1 cellular context compared by ENCODE assay signal in the genomic region with DNA sequence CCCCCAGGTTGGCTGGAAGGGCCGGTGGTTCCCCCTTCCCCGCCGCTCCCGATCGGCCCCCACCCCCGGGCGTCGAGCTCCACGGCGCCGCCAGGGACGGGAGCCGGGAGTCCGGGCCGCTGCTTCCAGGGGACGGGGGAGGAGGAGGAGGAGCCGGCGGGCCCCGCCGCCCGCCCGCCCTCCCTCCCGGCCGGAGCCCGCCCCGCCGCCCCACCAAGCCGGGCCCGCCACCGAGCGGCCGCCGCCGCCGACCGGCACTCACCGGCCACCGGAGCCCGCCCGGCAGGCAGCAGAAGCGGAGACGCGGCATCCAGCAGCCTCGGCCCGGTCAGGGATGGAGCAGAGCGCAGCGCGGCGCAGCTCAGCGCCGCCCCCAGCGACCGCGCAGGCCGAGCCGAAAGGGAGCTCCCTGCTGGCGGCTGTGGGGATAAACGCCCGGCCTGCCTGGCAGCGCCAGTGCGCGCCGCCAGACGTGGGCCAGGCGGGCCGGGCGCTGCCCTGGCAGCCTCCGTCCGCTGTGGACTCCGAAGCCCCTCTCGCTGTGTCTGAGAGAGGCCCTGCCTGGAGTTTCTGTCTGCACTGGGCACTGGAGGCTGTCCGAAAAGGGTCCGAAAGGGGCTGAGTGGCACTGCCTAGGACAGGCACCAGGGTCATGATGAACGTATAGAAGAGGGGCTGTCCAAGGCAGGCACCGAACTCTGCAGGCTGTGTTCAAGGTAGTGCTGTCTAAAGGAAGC.
TF ChIP-seq lines count a peak whose summit lies in the region.

Gene MYO18A, minus strand, starts transcription at position 348 of the 737 bp plus-strand sequence. CDS start 13,458 bp downstream, outside the sequence.

TF ChIP-seq in HepG2, 621 proteins besides CTCF, POLR2A, EP300 and RAD21 (continued from another document and continues in another):
- TF ChIP-seq ZNF878 (CRISPR knock-in tag; IDR thresholded peaks at IDR 0.05) (no peak), MBNL3 (CRISPR knock-in tag; conservative IDR thresholded peaks at IDR 0.05) (no peak), TRIM24 (CRISPR knock-in tag; IDR thresholded peaks at IDR 0.05) (no peak), TCF7L2 (IDR thresholded peaks at IDR 0.05; ENCODE audit: low read depth, low read length) (no peak), EED (CRISPR knock-in tag; IDR thresholded peaks at IDR 0.05) (no peak), ZNF709 (CRISPR knock-in tag; IDR thresholded peaks at IDR 0.05) (no peak), XRCC5 (optimal IDR thresholded peaks at IDR 0.05; ENCODE audit: low read length) (peak; percentile 64), FOSL1 (CRISPR knock-in tag; IDR thresholded peaks at IDR 0.05; ENCODE audit: borderline replicate concordance) (no peak), NR3C1 (CRISPR knock-in tag; IDR thresholded peaks at IDR 0.05) (no peak), ZNF619 (CRISPR knock-in tag; IDR thresholded peaks at IDR 0.05) (no peak; the same call in 1 of the 2 replicates), PHB2 (IDR thresholded peaks at IDR 0.05; ENCODE audit: partially characterized antibody) (no peak), FOXJ3 (CRISPR knock-in tag; IDR thresholded peaks at IDR 0.05; ENCODE audit: borderline replicate concordance) (no peak), ATRX (CRISPR knock-in tag; IDR thresholded peaks at IDR 0.05; ENCODE audit: borderline replicate concordance) (no peak), ZBTB38 (CRISPR knock-in tag; IDR thresholded peaks at IDR 0.05) (peak; percentile 13; the same call in 1 of the 2 replicates), ZNF30 (CRISPR knock-in tag; IDR thresholded peaks at IDR 0.05) (no peak), ZNF382 (CRISPR knock-in tag; IDR thresholded peaks at IDR 0.05; ENCODE audit: borderline replicate concordance) (no peak), HMG20A (CRISPR knock-in tag; IDR thresholded peaks at IDR 0.05; ENCODE audit: borderline replicate concordance) (no peak), ZNF800 (CRISPR knock-in tag; IDR thresholded peaks at IDR 0.05) (0 out of 2 replicates have a peak, but pooled peaks have one; percentile 53), GMEB2 (CRISPR knock-in tag; IDR thresholded peaks at IDR 0.05; ENCODE audit: low read depth) (no peak), SIN3B (IDR thresholded peaks at IDR 0.05; ENCODE audit: low read length) (0 out of 2 replicates have a peak, but pooled peaks have one; percentile 26), MBD4 (IDR thresholded peaks at IDR 0.05; ENCODE audit: borderline replicate concordance, low read length) (no peak), IRX3 (CRISPR knock-in tag; IDR thresholded peaks at IDR 0.05; ENCODE audit: borderline replicate concordance, low read depth) (no peak), ELF3 (CRISPR knock-in tag; IDR thresholded peaks at IDR 0.05) (no peak), FOXK2 (IDR thresholded peaks at IDR 0.05) (no peak), ZC3H13 (CRISPR knock-in tag; IDR thresholded peaks at IDR 0.05) (no peak), GFI1 (CRISPR knock-in tag; IDR thresholded peaks at IDR 0.05; ENCODE audit: borderline replicate concordance) (no peak; the same call in 1 of the 2 replicates), KDM5B (CRISPR knock-in tag; IDR thresholded peaks at IDR 0.05; ENCODE audit: borderline replicate concordance) (no peak), ZNF710 (CRISPR knock-in tag; IDR thresholded peaks at IDR 0.05; ENCODE audit: borderline replicate concordance) (0 out of 2 replicates have a peak, but pooled peaks have one; percentile 18), RBFOX2 (IDR thresholded peaks at IDR 0.05; ENCODE audit: low read depth, low read length) (peak; percentile 60), MATR3 (CRISPR knock-in tag; IDR thresholded peaks at IDR 0.05) (no peak), ZIK1 (CRISPR knock-in tag; IDR thresholded peaks at IDR 0.05; ENCODE audit: borderline replicate concordance, low read depth) (no peak), KLF11 (CRISPR knock-in tag; IDR thresholded peaks at IDR 0.05) (no peak), ZNF564 (CRISPR knock-in tag; IDR thresholded peaks at IDR 0.05) (peak; percentile 41; the same call in 1 of the 2 replicates), CENPX (CRISPR knock-in tag; IDR thresholded peaks at IDR 0.05) (no peak), SP1 (IDR thresholded peaks at IDR 0.05) (no peak), SP1 (CRISPR knock-in tag; IDR thresholded peaks at IDR 0.05) (peak; percentile 58; the same call in 1 of the 2 replicates), SOX5 (CRISPR knock-in tag; IDR thresholded peaks at IDR 0.05; ENCODE audit: borderline replicate concordance) (no peak)
- TF ChIP-seq, protein P1, sequence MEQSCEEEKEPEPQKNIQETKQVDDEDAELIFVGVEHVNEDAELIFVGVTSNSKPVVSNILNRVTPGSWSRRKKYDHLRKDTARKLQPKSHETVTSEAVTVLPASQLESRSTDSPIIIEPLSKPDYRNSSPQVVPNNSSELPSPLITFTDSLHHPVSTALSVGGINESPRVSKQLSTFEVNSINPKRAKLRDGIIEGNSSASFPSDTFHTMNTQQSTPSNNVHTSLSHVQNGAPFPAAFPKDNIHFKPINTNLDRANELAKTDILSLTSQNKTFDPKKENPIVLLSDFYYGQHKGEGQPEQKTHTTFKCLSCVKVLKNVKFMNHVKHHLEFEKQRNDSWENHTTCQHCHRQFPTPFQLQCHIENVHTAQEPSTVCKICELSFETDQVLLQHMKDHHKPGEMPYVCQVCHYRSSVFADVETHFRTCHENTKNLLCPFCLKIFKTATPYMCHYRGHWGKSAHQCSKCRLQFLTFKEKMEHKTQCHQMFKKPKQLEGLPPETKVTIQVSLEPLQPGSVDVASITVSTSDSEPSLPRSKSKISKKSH (CRISPR knock-in tag; IDR thresholded peaks at IDR 0.05; ENCODE audit: borderline replicate concordance), result no peak
- TF ChIP-seq, protein P2, sequence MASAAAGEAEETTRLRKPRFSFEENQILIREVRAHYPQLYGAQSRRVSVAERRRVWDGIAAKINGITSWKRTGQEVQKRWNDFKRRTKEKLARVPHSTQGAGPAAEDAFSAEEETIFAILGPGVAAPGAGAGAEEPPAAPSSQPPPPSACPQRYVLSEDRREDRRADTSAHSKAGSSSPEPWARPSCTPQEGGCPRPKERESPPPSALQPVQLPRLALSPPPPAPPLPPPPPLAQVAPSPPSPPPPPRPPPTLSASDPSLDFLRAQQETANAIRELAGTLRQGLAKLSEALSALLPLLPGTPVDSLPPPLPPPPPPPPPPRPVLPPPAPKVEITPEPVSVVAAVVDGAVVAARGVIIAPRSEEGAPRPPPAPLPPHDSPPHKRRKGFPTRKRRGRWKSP (CRISPR knock-in tag; IDR thresholded peaks at IDR 0.05), result peak; percentile 98
- TF ChIP-seq, protein P3, sequence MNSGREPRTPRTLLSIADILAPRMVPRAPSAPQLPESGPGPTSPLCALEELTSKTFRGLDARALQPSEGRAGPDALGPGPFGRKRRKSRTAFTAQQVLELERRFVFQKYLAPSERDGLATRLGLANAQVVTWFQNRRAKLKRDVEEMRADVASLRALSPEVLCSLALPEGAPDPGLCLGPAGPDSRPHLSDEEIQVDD (CRISPR knock-in tag; IDR thresholded peaks at IDR 0.05; ENCODE audit: borderline replicate concordance), result no peak
- TF ChIP-seq, protein P4, sequence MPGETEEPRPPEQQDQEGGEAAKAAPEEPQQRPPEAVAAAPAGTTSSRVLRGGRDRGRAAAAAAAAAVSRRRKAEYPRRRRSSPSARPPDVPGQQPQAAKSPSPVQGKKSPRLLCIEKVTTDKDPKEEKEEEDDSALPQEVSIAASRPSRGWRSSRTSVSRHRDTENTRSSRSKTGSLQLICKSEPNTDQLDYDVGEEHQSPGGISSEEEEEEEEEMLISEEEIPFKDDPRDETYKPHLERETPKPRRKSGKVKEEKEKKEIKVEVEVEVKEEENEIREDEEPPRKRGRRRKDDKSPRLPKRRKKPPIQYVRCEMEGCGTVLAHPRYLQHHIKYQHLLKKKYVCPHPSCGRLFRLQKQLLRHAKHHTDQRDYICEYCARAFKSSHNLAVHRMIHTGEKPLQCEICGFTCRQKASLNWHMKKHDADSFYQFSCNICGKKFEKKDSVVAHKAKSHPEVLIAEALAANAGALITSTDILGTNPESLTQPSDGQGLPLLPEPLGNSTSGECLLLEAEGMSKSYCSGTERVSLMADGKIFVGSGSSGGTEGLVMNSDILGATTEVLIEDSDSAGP (CRISPR knock-in tag; IDR thresholded peaks at IDR 0.05; ENCODE audit: borderline replicate concordance), result peak; percentile 23; the same call in 1 of the 2 replicates
- TF ChIP-seq, protein P5, sequence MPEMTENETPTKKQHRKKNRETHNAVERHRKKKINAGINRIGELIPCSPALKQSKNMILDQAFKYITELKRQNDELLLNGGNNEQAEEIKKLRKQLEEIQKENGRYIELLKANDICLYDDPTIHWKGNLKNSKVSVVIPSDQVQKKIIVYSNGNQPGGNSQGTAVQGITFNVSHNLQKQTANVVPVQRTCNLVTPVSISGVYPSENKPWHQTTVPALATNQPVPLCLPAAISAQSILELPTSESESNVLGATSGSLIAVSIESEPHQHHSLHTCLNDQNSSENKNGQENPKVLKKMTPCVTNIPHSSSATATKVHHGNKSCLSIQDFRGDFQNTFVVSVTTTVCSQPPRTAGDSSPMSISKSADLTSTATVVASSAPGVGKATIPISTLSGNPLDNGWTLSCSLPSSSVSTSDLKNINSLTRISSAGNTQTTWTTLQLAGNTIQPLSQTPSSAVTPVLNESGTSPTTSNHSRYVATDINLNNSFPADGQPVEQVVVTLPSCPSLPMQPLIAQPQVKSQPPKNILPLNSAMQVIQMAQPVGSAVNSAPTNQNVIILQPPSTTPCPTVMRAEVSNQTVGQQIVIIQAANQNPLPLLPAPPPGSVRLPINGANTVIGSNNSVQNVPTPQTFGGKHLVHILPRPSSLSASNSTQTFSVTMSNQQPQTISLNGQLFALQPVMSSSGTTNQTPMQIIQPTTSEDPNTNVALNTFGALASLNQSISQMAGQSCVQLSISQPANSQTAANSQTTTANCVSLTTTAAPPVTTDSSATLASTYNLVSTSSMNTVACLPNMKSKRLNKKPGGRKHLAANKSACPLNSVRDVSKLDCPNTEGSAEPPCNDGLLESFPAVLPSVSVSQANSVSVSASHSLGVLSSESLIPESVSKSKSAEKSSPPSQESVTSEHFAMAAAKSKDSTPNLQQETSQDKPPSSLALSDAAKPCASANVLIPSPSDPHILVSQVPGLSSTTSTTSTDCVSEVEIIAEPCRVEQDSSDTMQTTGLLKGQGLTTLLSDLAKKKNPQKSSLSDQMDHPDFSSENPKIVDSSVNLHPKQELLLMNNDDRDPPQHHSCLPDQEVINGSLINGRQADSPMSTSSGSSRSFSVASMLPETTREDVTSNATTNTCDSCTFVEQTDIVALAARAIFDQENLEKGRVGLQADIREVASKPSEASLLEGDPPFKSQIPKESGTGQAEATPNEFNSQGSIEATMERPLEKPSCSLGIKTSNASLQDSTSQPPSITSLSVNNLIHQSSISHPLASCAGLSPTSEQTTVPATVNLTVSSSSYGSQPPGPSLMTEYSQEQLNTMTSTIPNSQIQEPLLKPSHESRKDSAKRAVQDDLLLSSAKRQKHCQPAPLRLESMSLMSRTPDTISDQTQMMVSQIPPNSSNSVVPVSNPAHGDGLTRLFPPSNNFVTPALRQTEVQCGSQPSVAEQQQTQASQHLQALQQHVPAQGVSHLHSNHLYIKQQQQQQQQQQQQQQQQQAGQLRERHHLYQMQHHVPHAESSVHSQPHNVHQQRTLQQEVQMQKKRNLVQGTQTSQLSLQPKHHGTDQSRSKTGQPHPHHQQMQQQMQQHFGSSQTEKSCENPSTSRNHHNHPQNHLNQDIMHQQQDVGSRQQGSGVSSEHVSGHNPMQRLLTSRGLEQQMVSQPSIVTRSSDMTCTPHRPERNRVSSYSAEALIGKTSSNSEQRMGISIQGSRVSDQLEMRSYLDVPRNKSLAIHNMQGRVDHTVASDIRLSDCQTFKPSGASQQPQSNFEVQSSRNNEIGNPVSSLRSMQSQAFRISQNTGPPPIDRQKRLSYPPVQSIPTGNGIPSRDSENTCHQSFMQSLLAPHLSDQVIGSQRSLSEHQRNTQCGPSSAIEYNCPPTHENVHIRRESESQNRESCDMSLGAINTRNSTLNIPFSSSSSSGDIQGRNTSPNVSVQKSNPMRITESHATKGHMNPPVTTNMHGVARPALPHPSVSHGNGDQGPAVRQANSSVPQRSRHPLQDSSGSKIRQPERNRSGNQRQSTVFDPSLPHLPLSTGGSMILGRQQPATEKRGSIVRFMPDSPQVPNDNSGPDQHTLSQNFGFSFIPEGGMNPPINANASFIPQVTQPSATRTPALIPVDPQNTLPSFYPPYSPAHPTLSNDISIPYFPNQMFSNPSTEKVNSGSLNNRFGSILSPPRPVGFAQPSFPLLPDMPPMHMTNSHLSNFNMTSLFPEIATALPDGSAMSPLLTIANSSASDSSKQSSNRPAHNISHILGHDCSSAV (CRISPR knock-in tag; IDR thresholded peaks at IDR 0.05; ENCODE audit: borderline replicate concordance), result no peak
